In genomic region chr13:97133554-97133953, GRCh38 we compare ENCODE assay signal across 21 cellular contexts.
"Had no signal": no experiment of that assay in that cellular context is flagged by ENCODE, and none has a peak within 500 bp of the region (broad histone marks: within the 10 kb centered on the region; RNA-seq: fewer than 3 reads in every experiment).

No MANE protein-coding gene starts in this region.

- H3K4me3 ChIP-seq: sigmoid colon, skin epidermis, stomach, thoracic aorta had no signal

- H3K27ac ChIP-seq: foreskin keratinocyte, neutrophil, sigmoid colon, skin epidermis, stomach, thoracic aorta had no signal

- H3K27me3 ChIP-seq: foreskin keratinocyte, neutrophil, sigmoid colon, stomach had no signal

- H3K9me3 ChIP-seq: neutrophil, sigmoid colon, stomach, thoracic aorta had no signal

- DNase-seq: endodermal cell; erythroblast; foreskin keratinocyte; immature natural killer cell; left cardiac atrium; left ventricle myocardium superior; naive thymus-derived CD4-positive, alpha-beta T cell; nephron progenitor cell; sigmoid colon; stimulated activated CD4-positive, alpha-beta T cell treated with anti-CD3 and anti-CD28 coated beads, Interleukin-2, amount 100 ng/mL, for 24 hours; stimulated activated CD4-positive, alpha-beta T cell treated with anti-CD3 and anti-CD28 coated beads, Interleukin-4, amount 100 ng/mL, for 4 hours; stimulated activated naive CD4-positive, alpha-beta T cell; stomach; substantia nigra had no signal

- ATAC-seq: foreskin keratinocyte; left cardiac atrium; left ventricle myocardium superior; naive thymus-derived CD4-positive, alpha-beta T cell had no signal

- H3K4me1 ChIP-seq: foreskin keratinocyte had no signal

- H3K36me3 ChIP-seq: neutrophil, sigmoid colon, stomach, thoracic aorta had no signal

- FAIRE-seq: colon, endothelial cell of umbilical vein, keratinocyte, urothelium cell line had no signal
